In the genomic region with DNA sequence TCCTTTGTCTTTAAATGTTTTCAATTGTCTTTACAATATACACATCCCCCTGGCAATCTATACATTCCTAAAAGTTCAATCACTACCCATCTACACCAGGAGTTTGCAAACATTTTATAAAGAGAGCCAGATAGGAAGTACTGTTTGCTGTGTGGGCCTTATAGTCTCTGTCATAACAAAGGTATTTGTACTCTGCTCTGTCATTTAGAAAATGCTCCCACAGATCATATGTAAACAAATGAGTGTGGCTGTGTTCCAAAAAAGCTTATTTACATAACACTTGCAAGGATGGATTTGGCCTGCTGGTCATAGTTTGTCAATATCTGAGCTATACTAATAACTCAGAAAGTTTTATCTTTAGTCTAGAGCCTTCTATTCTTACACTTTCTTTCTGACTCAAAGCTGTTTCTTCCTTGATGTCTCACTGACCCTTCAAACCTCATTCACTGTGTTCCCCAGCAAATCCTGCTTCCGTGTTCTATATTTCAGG, we compare ENCODE assay signal across 9 cellular contexts.
DNase-seq lines count a peak whose midpoint lies in the region; ATAC-seq and TF ChIP-seq lines count a peak whose summit lies in the region.
"Had no signal": no experiment of that assay in that cellular context is flagged by ENCODE, and none has a peak within 500 bp of the region (broad histone marks: within the 10 kb centered on the region; RNA-seq: fewer than 3 reads in every experiment).

No MANE protein-coding gene starts in this region.

- TF ChIP-seq CTCF in HFFc6 (IDR thresholded peaks at IDR 0.05) = no peak
- no peak for TF ChIP-seq CTCF in foreskin keratinocyte (conservative IDR thresholded peaks at IDR 0.05)

- ATAC-seq in GM18505 (IDR thresholded peaks at IDR 0.05; ENCODE audit: unreplicated experiment) = peak; percentile 63
- peak; percentile 81 for ATAC-seq in foreskin keratinocyte
- no peak for ATAC-seq in activated CD8-positive, alpha-beta memory T cell treated with anti-CD3 and anti-CD28 coated beads, Interleukin-2, amount 10 ng/mL, durations not matched to agents 7 days and 5 days

- H3K4me3 Mint-ChIP-seq in HFFc6 = peak overlapping the region; percentile 10; the same call in 1 of the 2 replicates
- no peak overlapping the region for H3K4me3 Mint-ChIP-seq in activated CD8-positive, alpha-beta memory T cell treated with anti-CD3 and anti-CD28 coated beads, Interleukin-2, amount 10 ng/mL, durations not matched to agents 7 days and 5 days

- TF ChIP-seq POLR2A in GM18505 (IDR thresholded peaks at IDR 0.05; ENCODE audit: borderline replicate concordance, extremely low read depth, insufficient read depth, insufficient read length) = no peak

- no peaks in the 10 kb centered on the region for H3K9me3 Mint-ChIP-seq in HFFc6
- H3K9me3 Mint-ChIP-seq in activated CD8-positive, alpha-beta memory T cell treated with anti-CD3 and anti-CD28 coated beads, Interleukin-2, amount 10 ng/mL, durations not matched to agents 7 days and 5 days (ENCODE audit: low read depth) = peaks cover 3% of the 10 kb centered on the region

- H3K4me1 ChIP-seq in foreskin keratinocyte = peaks cover 7% of the 10 kb centered on the region

- H3K27me3 ChIP-seq in foreskin keratinocyte = no peaks in the 10 kb centered on the region

- no peak overlapping the region for H3K27ac ChIP-seq in foreskin keratinocyte

- peaks cover 2% of the 10 kb centered on the region; the same call in 1 of the 2 replicates for H3K27me3 Mint-ChIP-seq in HFFc6 (ENCODE audit: insufficient read depth)
- no peaks in the 10 kb centered on the region for H3K27me3 Mint-ChIP-seq in activated CD8-positive, alpha-beta memory T cell treated with anti-CD3 and anti-CD28 coated beads, Interleukin-2, amount 10 ng/mL, durations not matched to agents 7 days and 5 days

- CTCF ChIA-PET in activated CD8-positive, alpha-beta memory T cell treated with anti-CD3 and anti-CD28 coated beads, Interleukin-2, amount 10 ng/mL, durations not matched to agents 7 days and 5 days (lab: Charles Lee) = no interaction called here

- peak; percentile 48 for DNase-seq in HFFc6
- DNase-seq in HuH-7 (ENCODE audit: low spot score) = peak; percentile 1
- DNase-seq in foreskin keratinocyte = peak; percentile 31 to 62
- DNase-seq in NAMALWA (ENCODE audit: low spot score) = no peak
- no peak for DNase-seq in activated CD4-positive, alpha-beta T cell treated with anti-CD3 and anti-CD28 coated beads, Interleukin-2, amount 50 U/mL, for 1 hour
- DNase-seq in NCI-H1417 treated with DMSO at 0.1 percent for 48 hours (lab: John Stamatoyannopoulos, UW) = no peak
- no peak for DNase-seq in activated CD8-positive, alpha-beta memory T cell treated with anti-CD3 and anti-CD28 coated beads, Interleukin-2, amount 10 ng/mL, durations not matched to agents 7 days and 5 days
- DNase-seq: NCI-H187 treated with DMSO at 0.1 percent for 48 hours had no signal

- H3K27ac Mint-ChIP-seq in HFFc6 = no peak overlapping the region
- no peak overlapping the region for H3K27ac Mint-ChIP-seq in activated CD8-positive, alpha-beta memory T cell treated with anti-CD3 and anti-CD28 coated beads, Interleukin-2, amount 10 ng/mL, durations not matched to agents 7 days and 5 days

- peaks cover 15% of the 10 kb centered on the region for H3K4me1 Mint-ChIP-seq in HFFc6 (ENCODE audit: low read depth)
- H3K4me1 Mint-ChIP-seq in activated CD8-positive, alpha-beta memory T cell treated with anti-CD3 and anti-CD28 coated beads, Interleukin-2, amount 10 ng/mL, durations not matched to agents 7 days and 5 days = no peaks in the 10 kb centered on the region

- no peaks in the 10 kb centered on the region for H3K36me3 Mint-ChIP-seq in HFFc6 (ENCODE audit: low read depth)
- H3K36me3 Mint-ChIP-seq in activated CD8-positive, alpha-beta memory T cell treated with anti-CD3 and anti-CD28 coated beads, Interleukin-2, amount 10 ng/mL, durations not matched to agents 7 days and 5 days = no peaks in the 10 kb centered on the region

Comparison
In these comparisons a context has a peak if more than half of its experiments do, and no peak if none do; other contexts are left out.
1. DNase-seq: peak in HFFc6 (single experiment), HuH-7 (single experiment) and foreskin keratinocyte (2 of 2); none in NAMALWA (single experiment), activated CD4-positive, alpha-beta T cell treated with anti-CD3 and anti-CD28 coated beads, Interleukin-2, amount 50 U/mL, for 1 hour (single experiment), NCI-H1417 treated with DMSO at 0.1 percent for 48 hours (single experiment) and activated CD8-positive, alpha-beta memory T cell treated with anti-CD3 and anti-CD28 coated beads, Interleukin-2, amount 10 ng/mL, durations not matched to agents 7 days and 5 days (single experiment).